In genomic region chr10:119306514-119306951, GRCh38 we compare ENCODE assay signal across 8 cellular contexts.
DNase-seq lines count a peak whose midpoint lies in the region; ATAC-seq and TF ChIP-seq lines count a peak whose summit lies in the region.

No MANE protein-coding gene starts in this region.

- BruUV-seq in PC-9 (replicated peaks; lab: Mats Ljungman, UMichigan) = TSS peak; percentile 71

- DNase-seq in PC-9 = peak; percentile 40 to 50
- peak; percentile 52 for DNase-seq in activated T-helper 9 cell treated with anti-CD3 and anti-CD28 coated beads, Interleukin-2, amount 50 U/mL, for 16 hours (ENCODE audit: low read depth)
- DNase-seq in left lung = no peak
- DNase-seq in stimulated activated CD8-positive, alpha-beta memory T cell treated with anti-CD3 and anti-CD28 coated beads, Interleukin-7, amount 100 ng/mL, for 48 hours (ENCODE audit: extremely low read depth in 1 of 2, low read depth in 1 of 2) = peak; percentile 33 to 59
- DNase-seq in NCI-H82 treated with DMSO at 0.1 percent for 48 hours (lab: John Stamatoyannopoulos, UW; ENCODE audit: unreplicated experiment) = no peak
- no peak for DNase-seq in HEK293T (ENCODE audit: extremely low spot score)

- TF ChIP-seq CTCF in PC-9 (conservative IDR thresholded peaks at IDR 0.05) (peak; percentile 42; the same call in 1 of the 2 replicates), left lung (IDR thresholded peaks at IDR 0.05) (no peak)

- POLR2A ChIA-PET in PC-9 (lab: Charles Lee; ENCODE audit: unreplicated experiment) (interaction anchor here (0.7 kb wide), 2 partner anchors 17 to 53 kb away, joined by 3 to 4 read pairs; no protein-coding TSS in a partner anchor), HEK293T (lab: Yijun Ruan, JAX) (interaction anchor here (1.1 kb wide), 1 partner anchor 9 kb away, joined by 4 read pairs; no protein-coding TSS in a partner anchor)

- intact Hi-C loops in PC-9 (cut with micrococcal nuclease; ENCODE audit: unreplicated experiment) = loop anchor here (1.0 to 10.0 kb wide), 4 partner anchors 9 to 358 kb away; no protein-coding TSS in a partner anchor
- intact Hi-C loops in left lung (cut with DNase I) = no loop called here

- H3K79me2 ChIP-seq in PC-9 (ENCODE audit: low read depth) = no peaks in the 10 kb centered on the region

- H3K27me3 ChIP-seq in PC-9 (ENCODE audit: insufficient read depth, low read depth) (no peaks in the 10 kb centered on the region), left lung (no peaks in the 10 kb centered on the region)

- no peaks in the 10 kb centered on the region for H3K36me3 ChIP-seq in PC-9 (ENCODE audit: low read depth)
- no peaks in the 10 kb centered on the region for H3K36me3 ChIP-seq in left lung

- CTCF ChIA-PET in PC-9 (lab: Charles Lee) = interaction anchor here (0.6 kb wide), 1 partner anchor 53 kb away, joined by 5 read pairs; no protein-coding TSS in a partner anchor
- CTCF ChIA-PET in HEK293T (lab: Yijun Ruan, JAX) = interaction anchor here (0.5 kb wide), 1 partner anchor 44 kb away, joined by 3 read pairs; no protein-coding TSS in a partner anchor

- no peaks in the 10 kb centered on the region for H3K9me2 ChIP-seq in PC-9 (ENCODE audit: insufficient read depth)

- H3F3A ChIP-seq in PC-9 (ENCODE audit: insufficient read depth, low read depth) = peaks cover 30% of the 10 kb centered on the region

- H3K27ac ChIP-seq in PC-9 (peak overlapping the region; percentile 86), left lung (peak overlapping the region; percentile 19 to 62)

- peak overlapping the region; percentile 80 for H3K4me2 ChIP-seq in PC-9

- no peaks in the 10 kb centered on the region for H3K9me3 ChIP-seq in PC-9 (ENCODE audit: insufficient read depth, low read depth)
- no peaks in the 10 kb centered on the region for H3K9me3 ChIP-seq in left lung

- H3K4me3 ChIP-seq in PC-9 (peak overlapping the region; percentile 47; the same call in 1 of the 2 replicates), left lung (no peak overlapping the region)

- no peaks in the 10 kb centered on the region for H4K20me1 ChIP-seq in PC-9 (ENCODE audit: insufficient read depth)

- no peak overlapping the region for H2AFZ ChIP-seq in PC-9

- peak; percentile 69 for ATAC-seq in GM18517 (IDR thresholded peaks at IDR 0.05; ENCODE audit: unreplicated experiment)
- peak; percentile 76 for ATAC-seq in HG02852 (IDR thresholded peaks at IDR 0.05; ENCODE audit: unreplicated experiment)
- ATAC-seq in left lung = peak; percentile 31

- H3K4me1 ChIP-seq in PC-9 (replicated peaks; ENCODE audit: insufficient read depth) = peaks cover 57% of the 10 kb centered on the region
- peaks cover 0 to 51% of the 10 kb centered on the region in 2 donors for H3K4me1 ChIP-seq in left lung

TF ChIP-seq in HEK293T, 16 proteins besides CTCF, POLR2A, EP300 and RAD21:
- TF ChIP-seq ZNF384 (IDR thresholded peaks at IDR 0.05) (no peak), TARDBP (IDR thresholded peaks at IDR 0.05) (no peak), ELF4 (IDR thresholded peaks at IDR 0.05) (no peak)

Comparison
In these comparisons a context has a peak if more than half of its experiments do, and no peak if none do; other contexts are left out.
1. DNase-seq: peak in PC-9 (2 of 2), activated T-helper 9 cell treated with anti-CD3 and anti-CD28 coated beads, Interleukin-2, amount 50 U/mL, for 16 hours (single experiment) and stimulated activated CD8-positive, alpha-beta memory T cell treated with anti-CD3 and anti-CD28 coated beads, Interleukin-7, amount 100 ng/mL, for 48 hours (2 of 2); none in left lung (0 of 2), NCI-H82 treated with DMSO at 0.1 percent for 48 hours (single experiment) and HEK293T (single experiment).
2. Peak in every context shown above with its lines, with median percentiles within 50 percentile points of each other: ATAC-seq.